In genomic region chr1:47713960-47714359, GRCh38 we compare ENCODE assay signal across 32 cellular contexts.
"Had no signal": no experiment of that assay in that cellular context is flagged by ENCODE, and none has a peak within 500 bp of the region (broad histone marks: within the 10 kb centered on the region; RNA-seq: fewer than 3 reads in every experiment).

No MANE protein-coding gene starts in this region.

- DNase-seq: Karpas-422, Kasumi-1, KG1, MG63, MM.1S, MV-4-11, NCI-H1048, NCI-H1092, NCI-H1092 treated with DMSO at 0.1 percent for 48 hours, NCI-H1105, NCI-H1105 treated with DMSO at 0.1 percent for 48 hours, NCI-H1417, NCI-H1417 treated with DMSO at 0.1 percent for 48 hours, NCI-H1436, NCI-H1436 treated with DMSO at 0.1 percent for 48 hours, NCI-H146, NCI-H1694, NCI-H187, NCI-H187 treated with DMSO at 0.1 percent for 48 hours, NCI-H1930, NCI-H2029 treated with DMSO at 0.1 percent for 48 hours, NCI-H2081, NCI-H2081 treated with DMSO at 0.1 percent for 48 hours, NCI-H2107, NCI-H2171, NCI-H2171 treated with DMSO at 0.1 percent for 48 hours, NCI-H2227 treated with DMSO at 0.1 percent for 48 hours, NCI-H226, NCI-H345, NCI-H446, NCI-H446 treated with DMSO at 0.1 percent for 48 hours had no signal

- H3K4me3 ChIP-seq: MG63 had no signal

- H3K27ac ChIP-seq: KMS-11 had no signal
